Comparison of ENCODE assay signal across 27 cellular contexts in genomic region chr12:56479625-56480024, GRCh38. TPM values are rescaled to one million over a fixed set of nuclear protein-coding genes. Genes with fewer than 3 reads are reported as not detected.
DNase-seq lines count a peak whose midpoint lies in the region; ATAC-seq and TF ChIP-seq lines count a peak whose summit lies in the region.
"Had no signal": no experiment of that assay in that cellular context is flagged by ENCODE, and none has a peak within 500 bp of the region (broad histone marks: within the 10 kb centered on the region; RNA-seq: fewer than 3 reads in every experiment).

No MANE protein-coding gene starts in this region.

- TF ChIP-seq RAD21 in SK-N-SH (IDR thresholded peaks at IDR 0.05; ENCODE audit: low read length), result no peak

- DNase-seq in islet precursor cell (peak; percentile 38), left lobe of liver (ENCODE audit: low spot score) (peak; percentile 68), spleen (peak; percentile 28), MG63 (no peak), SK-N-SH (no peak)
- DNase-seq: 8988T; ACHN; BE2C; C1 segment of cervical spinal cord; CD4-positive, alpha-beta memory T cell; CD4-positive, CD25-positive, alpha-beta regulatory T cell; CD8-positive, alpha-beta memory T cell; COR-L47; DMS 273 treated with DMSO at 0.1 percent for 48 hours; DMS153; DMS53; DMS79; DND-41; EL; GDM1 had no signal

- CTCF ChIA-PET in SK-N-SH (lab: Yijun Ruan, JAX), result interaction anchor here (1.0 kb wide), 1 partner anchor 11 kb away, joined by 3 read pairs; no protein-coding TSS in a partner anchor

- no peak overlapping the region for H3K4me2 ChIP-seq in SK-N-SH
- H3K4me2 ChIP-seq: BLaER1 had no signal

- POLR2A ChIA-PET in SK-N-SH (lab: Yijun Ruan, JAX), result no interaction called here

- H2AFZ ChIP-seq in SK-N-SH (ENCODE audit: low read depth), result no peak overlapping the region

- no peak for TF ChIP-seq EP300 in SK-N-SH (IDR thresholded peaks at IDR 0.05; ENCODE audit: borderline replicate concordance in 1 of 2, low read depth in 1 of 2, low read length in 1 of 2)

- peak; percentile 24 for ATAC-seq in left lobe of liver
- ATAC-seq: GM12878 had no signal

- no peaks in the 10 kb centered on the region for H3K27me3 ChIP-seq in spleen (replicated peaks in 1 of 7)
- H3K27me3 ChIP-seq in MG63, result no peaks in the 10 kb centered on the region
- no peaks in the 10 kb centered on the region for H3K27me3 ChIP-seq in SK-N-SH (ENCODE audit: insufficient read depth)
- H3K27me3 ChIP-seq: BLaER1 had no signal

- no peak for TF ChIP-seq POLR2A in spleen (IDR thresholded peaks at IDR 0.05)

- H4K20me1 ChIP-seq in SK-N-SH (ENCODE audit: insufficient read depth), result no peaks in the 10 kb centered on the region

- WGBS in spleen, 5 donors, result 92 to 98% (median 95%) methylated on average over 7 of the region's 7 CpGs
- 97% methylated on average over 7 of the region's 7 CpGs for WGBS in SK-N-SH (ENCODE audit: low lambda C conversion rate)

- H3K4me3 ChIP-seq in spleen (no peak overlapping the region), MG63 (no peak overlapping the region), SK-N-SH (ENCODE audit: low read depth in 2 of 2, low read length in 1 of 2) (no peak overlapping the region)
- H3K4me3 ChIP-seq: BLaER1, GM12878 had no signal

- peaks cover 2% of the 10 kb centered on the region for H3F3A ChIP-seq in SK-N-SH (replicated peaks; ENCODE audit: insufficient read depth)

- no peaks in the 10 kb centered on the region for H3K9me3 ChIP-seq in spleen
- H3K9me3 ChIP-seq in MG63, result no peaks in the 10 kb centered on the region
- no peaks in the 10 kb centered on the region for H3K9me3 ChIP-seq in SK-N-SH
- H3K9me3 ChIP-seq: BE2C, BLaER1 had no signal

- H3K27ac ChIP-seq in spleen (no peak overlapping the region), SK-N-SH (ENCODE audit: low read depth in 2 of 2, low read length in 1 of 2) (no peak overlapping the region)
- H3K27ac ChIP-seq: BLaER1 had no signal

- no peak for TF ChIP-seq CTCF in spleen (IDR thresholded peaks at IDR 0.05 in 8 of 11, conservative IDR thresholded peaks at IDR 0.05 in 3 of 11)
- TF ChIP-seq CTCF in SK-N-SH (IDR thresholded peaks at IDR 0.05), result no peak

- intact Hi-C loops in spleen (cut with DNase I; ENCODE audit: low total_unique reads), result no loop called here

- H3K9ac ChIP-seq in SK-N-SH, result no peak overlapping the region
- H3K9ac ChIP-seq: BLaER1 had no signal

- no peaks in the 10 kb centered on the region for H3K79me2 ChIP-seq in SK-N-SH (ENCODE audit: insufficient read depth)

- H3K4me1 ChIP-seq in spleen (peaks cover 0 to 4% (median 0%) of the 10 kb centered on the region in 6 donors), SK-N-SH (ENCODE audit: control insufficient read depth in 1 of 2, insufficient read depth in 2 of 2, low read depth in 1 of 2, low read length in 1 of 2) (no peaks in the 10 kb centered on the region; a peak in 1 of 4 replicates)
- H3K4me1 ChIP-seq: BE2C, BLaER1 had no signal

- H3K9me2 ChIP-seq in SK-N-SH, result no peaks in the 10 kb centered on the region

- H3K36me3 ChIP-seq in spleen, result peaks cover 0 to 3% (median 0%) of the 10 kb centered on the region in 6 donors
- H3K36me3 ChIP-seq in MG63, result no peaks in the 10 kb centered on the region
- no peaks in the 10 kb centered on the region for H3K36me3 ChIP-seq in SK-N-SH (replicated peaks in 1 of 2; ENCODE audit: control insufficient read depth in 1 of 2, insufficient read depth in 2 of 2, low read length in 1 of 2)
- H3K36me3 ChIP-seq: BE2C had no signal

TF ChIP-seq in SK-N-SH, 30 proteins besides CTCF, POLR2A, EP300 and RAD21:
- no peak for TF ChIP-seq NFIC (IDR thresholded peaks at IDR 0.05; ENCODE audit: borderline replicate concordance)

RNA-seq across cellular contexts. Expression of gene GLS2, which starts 8.3 kb away (rescaled TPM):
- total RNA-seq in left lobe of liver, result 251 TPM
- total RNA-seq in spleen, result 1 to 10 TPM in 6 of 7 donors, under 1 TPM in 1; 0.83 to 2.4 (median 1.7) TPM
- polyA plus RNA-seq in spleen, result 1 to 10 TPM; 1.1 to 2.2 (median 1.7) TPM
- total RNA-seq in MG63 (2014; rRNA removed; shearing (Covaris generic); ENCODE audit: low replicate concordance), result 1.5 TPM in 1 of 2 replicates, not detected in the other
- 1.2 and 2.1 TPM in 2 replicates for polyA plus RNA-seq in SK-N-SH (2012; rRNA removed)
- polyA plus RNA-seq in SK-N-SH (2012; cell fraction: cytosol; rRNA removed), result 0.72 and 0.90 TPM in 2 replicates
- 3.1 and 3.4 TPM in 2 replicates for polyA plus RNA-seq in SK-N-SH (2012; cell fraction: nucleus; rRNA removed)
- total RNA-seq: A673 had no signal
- polyA plus RNA-seq: CD14-positive monocyte had no signal

RNA-seq across cellular contexts. Expression of gene SPRYD4, which starts 11.2 kb away (rescaled TPM):
- 9.4 TPM for total RNA-seq in left lobe of liver
- 1 to 10 TPM; 2.8 to 4.9 (median 4.2) TPM for total RNA-seq in spleen
- polyA plus RNA-seq in spleen, result 1 to 10 TPM; 1.4 to 2.5 (median 1.8) TPM
- 0.35 and 0.69 TPM in 2 replicates for total RNA-seq in MG63 (2014; rRNA removed; shearing (Covaris generic); ENCODE audit: low replicate concordance)
- 2.6 and 3.5 TPM in 2 replicates for polyA plus RNA-seq in SK-N-SH (2012; rRNA removed)
- polyA plus RNA-seq in SK-N-SH (2012; cell fraction: cytosol; rRNA removed), result 1.8 and 2.3 TPM in 2 replicates
- polyA plus RNA-seq in SK-N-SH (2012; cell fraction: nucleus; rRNA removed), result 5.1 and 7.3 TPM in 2 replicates

RNA-seq across cellular contexts. Expression of gene MIP, which starts 25.2 kb away (rescaled TPM):
- total RNA-seq in left lobe of liver (0.60 TPM), spleen (under 1 TPM in 1 of 7 donors, not detected in 6; 0.52 TPM)
- polyA plus RNA-seq in spleen (under 1 TPM in 2 of 3 donors, not detected in 1; 0.07 to 0.14 TPM), SK-N-SH (2012; rRNA removed) (not detected in 2 replicates)
- not detected in 2 replicates for total RNA-seq in MG63 (2014; rRNA removed; shearing (Covaris generic); ENCODE audit: low replicate concordance)
- 0.07 TPM in 1 of 2 replicates, not detected in the other for polyA plus RNA-seq in SK-N-SH (2012; cell fraction: cytosol; rRNA removed)
- 0.05 TPM in 1 of 2 replicates, not detected in the other for polyA plus RNA-seq in SK-N-SH (2012; cell fraction: nucleus; rRNA removed)
- total RNA-seq: A673; CD4-positive, alpha-beta memory T cell; CD4-positive, CD25-positive, alpha-beta regulatory T cell; CD8-positive, alpha-beta memory T cell; Daoy; G401 had no signal
- polyA plus RNA-seq: AG04450, CD14-positive monocyte had no signal

RNA-seq across cellular contexts. Expression of gene TIMELESS, which starts 30.4 kb away (rescaled TPM):
- total RNA-seq in left lobe of liver (8.6 TPM), spleen (10 to 100 TPM in 6 of 7 donors, 1 to 10 TPM in 1; 9.9 to 17.7 (median 13.3) TPM)
- polyA plus RNA-seq in spleen (10 to 100 TPM; 10.0 to 10.7 (median 10.5) TPM), SK-N-SH (2012; rRNA removed) (5.1 and 5.4 TPM in 2 replicates)
- 22.6 and 24.4 TPM in 2 replicates for total RNA-seq in MG63 (2014; rRNA removed; shearing (Covaris generic); ENCODE audit: low replicate concordance)
- 5.0 and 5.7 TPM in 2 replicates for polyA plus RNA-seq in SK-N-SH (2012; cell fraction: cytosol; rRNA removed)
- polyA plus RNA-seq in SK-N-SH (2012; cell fraction: nucleus; rRNA removed), result 16.0 and 16.5 TPM in 2 replicates

RNA-seq across cellular contexts. Expression of gene RBMS2, which starts 42.0 kb away (rescaled TPM):
- 6.6 TPM for total RNA-seq in left lobe of liver
- total RNA-seq in spleen, result 10 to 100 TPM; 24.8 to 65.4 (median 27.2) TPM
- 1 to 10 TPM; 3.0 to 7.7 (median 3.3) TPM for polyA plus RNA-seq in spleen
- 3.8 and 4.4 TPM in 2 replicates for total RNA-seq in MG63 (2014; rRNA removed; shearing (Covaris generic); ENCODE audit: low replicate concordance)
- 8.9 and 12.2 TPM in 2 replicates for polyA plus RNA-seq in SK-N-SH (2012; rRNA removed)
- polyA plus RNA-seq in SK-N-SH (2012; cell fraction: cytosol; rRNA removed), result 7.8 and 10.1 TPM in 2 replicates
- 11.6 and 21.9 TPM in 2 replicates for polyA plus RNA-seq in SK-N-SH (2012; cell fraction: nucleus; rRNA removed)

Comparison
In these comparisons a context has a peak if more than half of its experiments do, and no peak if none do; other contexts are left out.
1. DNase-seq: peak in islet precursor cell (single experiment), left lobe of liver (single experiment) and spleen (single experiment); none in MG63 (single experiment) and SK-N-SH (single experiment).
2. RNA of gene GLS2, which starts 8.3 kb away (total RNA-seq): 251 TPM in left lobe of liver (single experiment); 0.83 to 2.4 TPM in spleen and 1.5 TPM in MG63; every median in the first group is over 10 times any median in the second.